Comparison of ENCODE assay signal across 1 cellular context in the genomic region with DNA sequence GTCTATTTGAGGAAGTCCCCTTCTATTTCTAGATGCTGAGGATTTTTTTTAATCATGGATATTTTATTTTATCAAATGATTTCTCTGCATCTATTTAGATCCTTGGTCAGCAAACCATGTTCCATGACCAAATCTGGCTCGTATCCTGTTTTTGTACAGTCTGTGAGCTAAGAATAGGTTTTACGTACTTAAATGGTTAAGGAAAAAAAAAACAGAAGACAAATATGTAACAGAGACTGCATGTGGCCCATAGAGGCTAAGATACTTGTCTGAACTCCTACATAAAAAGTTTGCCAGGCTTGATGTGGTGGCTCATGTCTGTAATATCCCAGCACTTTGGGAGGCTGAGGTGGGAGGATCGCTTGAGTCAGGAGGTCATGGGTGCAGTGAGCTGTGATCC. TPM values are rescaled to one million over a fixed set of nuclear protein-coding genes. Genes with fewer than 3 reads are reported as not detected.
"Had no signal": no experiment of that assay in that cellular context is flagged by ENCODE, and none has a peak within 500 bp of the region (broad histone marks: within the 10 kb centered on the region; RNA-seq: fewer than 3 reads in every experiment).

No MANE protein-coding gene starts in this region.

RNA-seq across cellular contexts. Expression of a gene that starts 45.9 kb away (rescaled TPM):
- total RNA-seq: SJSA1 had no signal
